ENCODE assay signal across 8 cellular contexts in genomic region chr12:57006809-57007475, GRCh38. TPM values are rescaled to one million over a fixed set of nuclear protein-coding genes. Genes with fewer than 3 reads are reported as not detected.
DNase-seq lines count a peak whose midpoint lies in the region; ATAC-seq and TF ChIP-seq lines count a peak whose summit lies in the region.

No MANE protein-coding gene starts in this region.

- H3K27ac ChIP-seq in left ventricle myocardium inferior (replicated peaks) (peak overlapping the region; percentile 89), mesendoderm (ENCODE audit: low read depth, low read length) (no peak overlapping the region), uterus (peak overlapping the region; percentile 71 to 89)

- ATAC-seq in activated naive CD8-positive, alpha-beta T cell treated with anti-CD3 and anti-CD28 coated beads, Interleukin-2, amount 10 ng/mL, durations not matched to agents 7 days and 5 days (ENCODE audit: low read depth), result no peak
- ATAC-seq in GM21367 (IDR thresholded peaks at IDR 0.05; ENCODE audit: unreplicated experiment), result no peak

- POLR2A ChIA-PET in activated naive CD8-positive, alpha-beta T cell treated with anti-CD3 and anti-CD28 coated beads, Interleukin-2, amount 10 ng/mL, durations not matched to agents 7 days and 5 days (lab: Charles Lee), result interaction anchor here (1.0 to 2.5 kb wide), 3 partner anchors 62 to 105 kb away, joined by 3 to 23 read pairs (median 3); partner anchors contain the start of gene STAT6

- peak overlapping the region; percentile 96 for H3K4me3 ChIP-seq in left ventricle myocardium inferior
- no peak overlapping the region for H3K4me3 ChIP-seq in mesendoderm (ENCODE audit: low read length)
- peak overlapping the region; percentile 38 to 99 for H3K4me3 ChIP-seq in uterus

- H3K9ac ChIP-seq in mesendoderm (ENCODE audit: low read length), result peak overlapping the region; percentile 34

- no peaks in the 10 kb centered on the region for H3K27me3 Mint-ChIP-seq in activated naive CD8-positive, alpha-beta T cell treated with anti-CD3 and anti-CD28 coated beads, Interleukin-2, amount 10 ng/mL, durations not matched to agents 7 days and 5 days

- no peak overlapping the region for H2BK5ac ChIP-seq in mesendoderm (ENCODE audit: low read length)

- H3K4me1 ChIP-seq in left ventricle myocardium inferior (peaks cover 37% of the 10 kb centered on the region), mesendoderm (ENCODE audit: control insufficient read depth, low read depth, low read length) (no peaks in the 10 kb centered on the region), uterus (peaks cover 0 to 4% of the 10 kb centered on the region in 2 donors)

- peak overlapping the region; percentile 79 for H3K4me3 Mint-ChIP-seq in activated naive CD8-positive, alpha-beta T cell treated with anti-CD3 and anti-CD28 coated beads, Interleukin-2, amount 10 ng/mL, durations not matched to agents 7 days and 5 days

- H3K4ac ChIP-seq in mesendoderm (ENCODE audit: low read depth, low read length), result no peak overlapping the region

- no peak for TF ChIP-seq POLR2A in uterus (IDR thresholded peaks at IDR 0.05)

- no CpG with 5 or more reads among the region's 10 CpGs for WGBS in mesendoderm (ENCODE audit: extremely low coverage, insufficient coverage, low lambda C conversion rate)

- no peak overlapping the region for H3K18ac ChIP-seq in mesendoderm (ENCODE audit: low read length)

- H3K56ac ChIP-seq in mesendoderm (ENCODE audit: low read length), result no peak overlapping the region

- peaks cover 27% of the 10 kb centered on the region for H3K36me3 ChIP-seq in left ventricle myocardium inferior
- H3K36me3 ChIP-seq in mesendoderm (ENCODE audit: control insufficient read depth, insufficient read depth, low read length), result peaks cover 9% of the 10 kb centered on the region
- H3K36me3 ChIP-seq in uterus, result no peaks in the 10 kb centered on the region

- peaks cover 21% of the 10 kb centered on the region for H3K79me2 ChIP-seq in mesendoderm (ENCODE audit: control insufficient read depth, insufficient read depth, low read length)

- peaks cover 11% of the 10 kb centered on the region for H3K79me1 ChIP-seq in mesendoderm (ENCODE audit: low read length)

- no peak overlapping the region for H2BK15ac ChIP-seq in mesendoderm (replicated peaks; ENCODE audit: low read depth)

- H4K5ac ChIP-seq in mesendoderm (ENCODE audit: low read length), result no peak overlapping the region

- peaks cover 48% of the 10 kb centered on the region for H3K4me1 Mint-ChIP-seq in activated naive CD8-positive, alpha-beta T cell treated with anti-CD3 and anti-CD28 coated beads, Interleukin-2, amount 10 ng/mL, durations not matched to agents 7 days and 5 days

- no peak overlapping the region for H3K23ac ChIP-seq in mesendoderm (ENCODE audit: low read length)

- intact Hi-C loops in left ventricle myocardium inferior (cut with micrococcal nuclease) (loop anchor here (5.0 kb wide), 1 partner anchor 105 kb away; the partner anchor contains the start of gene STAT6), cardiac septum (cut with DNase I) (loop anchor here (5.0 kb wide), 2 partner anchors 105 to 250 kb away; partner anchors contain the start of gene STAT6), uterus (cut with DNase I; ENCODE audit: low total_unique reads) (no loop called here)

- no peak overlapping the region for H2BK120ac ChIP-seq in mesendoderm (ENCODE audit: low read depth, low read length)

- peaks cover 13% of the 10 kb centered on the region for H3K36me3 Mint-ChIP-seq in activated naive CD8-positive, alpha-beta T cell treated with anti-CD3 and anti-CD28 coated beads, Interleukin-2, amount 10 ng/mL, durations not matched to agents 7 days and 5 days

- H3K9me3 ChIP-seq in left ventricle myocardium inferior (replicated peaks) (no peaks in the 10 kb centered on the region), uterus (no peaks in the 10 kb centered on the region)

- DNase-seq in left ventricle myocardium inferior (no peak), cardiac septum (ENCODE audit: low spot score) (no peak), mesendoderm (no peak), uterus (no peak), HT-29 (ENCODE audit: low spot score) (no peak), DMS153 (lab: John Stamatoyannopoulos, UW) (no peak)
- no peak for DNase-seq in activated naive CD8-positive, alpha-beta T cell treated with anti-CD3 and anti-CD28 coated beads, Interleukin-2, amount 10 ng/mL, durations not matched to agents 7 days and 5 days

- no peaks in the 10 kb centered on the region for H3K9me3 Mint-ChIP-seq in activated naive CD8-positive, alpha-beta T cell treated with anti-CD3 and anti-CD28 coated beads, Interleukin-2, amount 10 ng/mL, durations not matched to agents 7 days and 5 days

- TF ChIP-seq CTCF in left ventricle myocardium inferior (IDR thresholded peaks at IDR 0.05; ENCODE audit: borderline replicate concordance) (no peak), uterus (IDR thresholded peaks at IDR 0.05) (no peak)

- H3K27me3 ChIP-seq in left ventricle myocardium inferior (ENCODE audit: low read depth) (no peaks in the 10 kb centered on the region), mesendoderm (ENCODE audit: insufficient read depth, low read length, poor library complexity) (no peaks in the 10 kb centered on the region), uterus (no peaks in the 10 kb centered on the region)

- no peak overlapping the region for H4K8ac ChIP-seq in mesendoderm (ENCODE audit: low read depth, low read length)

- no peak overlapping the region for H3K4me2 ChIP-seq in mesendoderm (ENCODE audit: low read length)

- H3K27ac Mint-ChIP-seq in activated naive CD8-positive, alpha-beta T cell treated with anti-CD3 and anti-CD28 coated beads, Interleukin-2, amount 10 ng/mL, durations not matched to agents 7 days and 5 days, result peak overlapping the region; percentile 87

- no peak overlapping the region for H2AK5ac ChIP-seq in mesendoderm (ENCODE audit: low read length)

RNA-seq across cellular contexts. Expression of gene ZBTB39, which starts 0.6 kb away (rescaled TPM):
- total RNA-seq in left ventricle myocardium inferior (2.7 TPM), cardiac septum (3.5 TPM), uterus (10 to 100 TPM in 2 of 4 donors, 1 to 10 TPM in 2; 7.6 to 13.0 (median 10.9) TPM)
- total RNA-seq in activated naive CD8-positive, alpha-beta T cell treated with anti-CD3 and anti-CD28 coated beads, Interleukin-2, amount 10 ng/mL, durations not matched to agents 7 days and 5 days, result 10 to 100 TPM; 11.3 TPM
- 11.5 TPM for polyA plus RNA-seq in mesendoderm (2013, experiment 1 of 2)
- 11.2 TPM for polyA plus RNA-seq in mesendoderm (2013, experiment 2 of 2)
- 3.2 and 3.4 TPM in 2 replicates for total RNA-seq in HT-29 (2014; rRNA removed; shearing (Covaris generic))

RNA-seq across cellular contexts. Expression of gene TAC3, which starts 9.4 kb away (rescaled TPM):
- not detected for total RNA-seq in left ventricle myocardium inferior
- not detected for total RNA-seq in cardiac septum
- total RNA-seq in activated naive CD8-positive, alpha-beta T cell treated with anti-CD3 and anti-CD28 coated beads, Interleukin-2, amount 10 ng/mL, durations not matched to agents 7 days and 5 days, result under 1 TPM; 0.34 to 0.53 TPM
- 6.5 TPM for polyA plus RNA-seq in mesendoderm (2013, experiment 1 of 2)
- polyA plus RNA-seq in mesendoderm (2013, experiment 2 of 2), result 5.4 TPM
- total RNA-seq in uterus, result not detected
- not detected in 2 replicates for total RNA-seq in HT-29 (2014; rRNA removed; shearing (Covaris generic))

RNA-seq across cellular contexts. Expression of gene MYO1A, which starts 43.0 kb away (rescaled TPM):
- total RNA-seq in left ventricle myocardium inferior, result not detected
- total RNA-seq in cardiac septum, result 0.11 TPM
- 1 to 10 TPM; 1.2 to 2.1 TPM for total RNA-seq in activated naive CD8-positive, alpha-beta T cell treated with anti-CD3 and anti-CD28 coated beads, Interleukin-2, amount 10 ng/mL, durations not matched to agents 7 days and 5 days
- polyA plus RNA-seq in mesendoderm (2013, experiment 1 of 2), result 0.07 TPM
- 0.07 TPM for polyA plus RNA-seq in mesendoderm (2013, experiment 2 of 2)
- total RNA-seq in uterus, result 1 to 10 TPM in 1 of 4 donors, under 1 TPM in 1, not detected in 2; 0.59 to 1.3 TPM
- 0.76 and 1.8 TPM in 2 replicates for total RNA-seq in HT-29 (2014; rRNA removed; shearing (Covaris generic))

RNA-seq across cellular contexts. Expression of gene RDH16, which starts 49.5 kb away (rescaled TPM):
- 0.19 TPM for total RNA-seq in left ventricle myocardium inferior
- 0.22 TPM for total RNA-seq in cardiac septum
- under 1 TPM; 0.62 to 0.69 TPM for total RNA-seq in activated naive CD8-positive, alpha-beta T cell treated with anti-CD3 and anti-CD28 coated beads, Interleukin-2, amount 10 ng/mL, durations not matched to agents 7 days and 5 days
- polyA plus RNA-seq in mesendoderm (2013, experiment 1 of 2), result 0.03 TPM
- 0.04 TPM for polyA plus RNA-seq in mesendoderm (2013, experiment 2 of 2)
- 1 to 10 TPM in 3 of 4 donors, under 1 TPM in 1; 0.29 to 2.1 (median 1.3) TPM for total RNA-seq in uterus
- total RNA-seq in HT-29 (2014; rRNA removed; shearing (Covaris generic)), result not detected in 2 replicates
